In the genomic region with DNA sequence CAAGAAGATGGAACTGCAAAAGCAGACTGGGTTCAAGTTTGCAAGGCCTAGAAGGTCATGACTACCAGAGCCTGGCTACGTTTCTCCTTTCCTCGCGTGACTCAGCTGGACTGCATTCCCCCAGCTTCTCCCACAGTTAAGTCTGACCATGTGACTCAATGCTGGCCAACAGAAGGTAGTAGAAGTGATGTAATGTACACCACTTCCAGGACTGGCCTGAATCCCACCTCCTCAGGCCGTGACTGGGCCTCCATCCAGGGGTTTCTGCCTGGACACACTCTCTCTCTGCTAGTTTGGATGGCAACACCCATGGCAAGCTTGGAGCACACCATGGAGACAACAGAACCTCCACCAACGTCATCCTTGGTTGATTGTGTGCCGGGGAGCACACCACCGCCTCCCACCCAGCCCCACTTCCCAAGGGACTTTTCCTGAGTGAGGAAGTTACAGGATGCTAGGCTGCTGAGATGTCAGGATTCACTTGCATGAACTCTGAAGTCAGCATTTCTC, we compare ENCODE assay signal across 11 cellular contexts.
A peak's percentile ranks its signal among the peaks of the same experiment; 100 is the strongest.
DNase-seq lines count a peak whose midpoint lies in the region; ATAC-seq and TF ChIP-seq lines count a peak whose summit lies in the region.
"Had no signal": no experiment of that assay in that cellular context is flagged by ENCODE, and none has a peak within 500 bp of the region (broad histone marks: within the 10 kb centered on the region; RNA-seq: fewer than 3 reads in every experiment).

No MANE protein-coding gene starts in this region.

- DNase-seq in A172 (ENCODE audit: low spot score) (peak; percentile 32), NCI-H446 treated with DMSO at 0.1 percent for 48 hours (lab: John Stamatoyannopoulos, UW) (peak; percentile 24), fibroblast of villous mesenchyme (ENCODE audit: low read depth) (peak; percentile 68), nucleus accumbens (lab: John Stamatoyannopoulos, UW) (peak in 45 of 56 donors; percentile 2 to 75 (median 26)), NCI-H345 treated with DMSO at 0.1 percent for 48 hours (lab: John Stamatoyannopoulos, UW; ENCODE audit: unreplicated experiment) (no peak), D341Med (ENCODE audit: low spot score) (no peak), 8988T (no peak)
- DNase-seq: Kasumi-1, NCI-H524 treated with DMSO at 0.1 percent for 48 hours had no signal

- no peak for TF ChIP-seq CTCF in fibroblast of villous mesenchyme (IDR thresholded peaks at IDR 0.05; ENCODE audit: insufficient read depth, low read depth, low read length)

- H3K4me3 ChIP-seq in fibroblast of villous mesenchyme (ENCODE audit: low read depth, low read length) = no peak overlapping the region
- H3K4me3 ChIP-seq: A549 had no signal

- no peak for ATAC-seq in GM18861 (IDR thresholded peaks at IDR 0.05; ENCODE audit: unreplicated experiment)
- ATAC-seq: A549 had no signal

Comparison
In these comparisons a context has a peak if more than half of its experiments do, and no peak if none do; other contexts are left out.
1. DNase-seq: peak in A172 (single experiment), NCI-H446 treated with DMSO at 0.1 percent for 48 hours (single experiment), fibroblast of villous mesenchyme (single experiment) and nucleus accumbens (45 of 56); none in NCI-H345 treated with DMSO at 0.1 percent for 48 hours (single experiment), D341Med (single experiment) and 8988T (single experiment).